Comparison of ENCODE assay signal across 1 cellular context in the genomic region with DNA sequence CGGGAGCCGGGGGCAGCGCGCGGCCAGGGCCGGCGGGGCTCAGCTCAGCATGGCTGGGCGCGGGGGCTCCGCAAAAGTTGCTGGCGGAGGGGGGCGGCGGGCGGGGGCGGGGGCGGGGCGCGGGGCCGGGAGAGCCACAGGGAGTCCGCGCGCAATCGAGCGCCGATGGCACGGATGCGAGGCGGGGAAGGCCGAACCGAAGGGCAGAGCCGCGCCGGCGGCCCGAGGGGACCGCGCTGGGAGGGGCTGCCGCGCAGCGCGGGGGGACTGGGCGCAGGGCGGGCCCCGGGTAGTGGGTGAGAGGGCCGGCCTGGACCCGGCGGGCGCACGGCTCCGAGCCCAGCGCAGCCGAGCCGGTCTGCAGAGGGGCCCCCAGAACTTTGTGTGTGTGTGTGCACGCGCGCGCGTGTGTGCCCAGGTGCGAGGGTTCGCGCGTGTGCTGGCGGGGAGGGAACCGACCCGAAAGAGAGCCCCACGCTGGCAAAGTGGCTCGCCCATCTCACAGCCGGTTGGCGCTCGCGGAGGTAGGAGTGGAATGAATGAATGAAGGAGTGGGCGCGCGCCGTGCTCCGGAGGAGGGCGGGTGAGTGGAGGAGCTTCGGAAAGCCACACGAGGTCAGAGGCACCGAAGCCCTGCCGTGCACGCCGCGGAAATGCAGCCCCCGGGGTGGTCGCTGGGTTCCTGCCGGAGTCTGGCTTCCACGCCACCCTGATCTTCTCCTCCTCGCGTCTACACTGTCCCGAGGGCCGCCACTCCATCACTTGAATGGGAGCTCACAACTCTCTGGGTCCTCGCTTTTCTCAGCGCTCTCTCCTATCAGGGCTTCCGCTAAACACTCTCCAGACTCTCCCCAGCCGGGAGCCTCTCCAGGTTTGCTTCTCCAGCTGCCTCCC.
TF ChIP-seq lines count a peak whose summit lies in the region.

A gene (minus strand): TSS at position 51 of the 894 bp plus-strand sequence. CDS start 375 bp downstream, outside the sequence.

TF ChIP-seq in HepG2, 621 proteins besides CTCF, POLR2A, EP300 and RAD21 (continued from another document and continues in another):
- TF ChIP-seq PLRG1 (conservative IDR thresholded peaks at IDR 0.05) (no peak), ZNF703 (CRISPR knock-in tag; IDR thresholded peaks at IDR 0.05; ENCODE audit: borderline replicate concordance) (no peak), ZNF616 (CRISPR knock-in tag; IDR thresholded peaks at IDR 0.05; ENCODE audit: low read depth) (no peak), SP2 (CRISPR knock-in tag; IDR thresholded peaks at IDR 0.05) (no peak), ZFY (CRISPR knock-in tag; IDR thresholded peaks at IDR 0.05) (peak; percentile 71), ZFP62 (CRISPR knock-in tag; IDR thresholded peaks at IDR 0.05) (no peak), HOXA9 (CRISPR knock-in tag; IDR thresholded peaks at IDR 0.05; ENCODE audit: borderline replicate concordance) (no peak), ZNF30 (CRISPR knock-in tag; IDR thresholded peaks at IDR 0.05) (0 out of 2 replicates have a peak, but pooled peaks have one; percentile 19), SP4 (CRISPR knock-in tag; IDR thresholded peaks at IDR 0.05) (0 out of 2 replicates have a peak, but pooled peaks have one; percentile 10), KDM6A (CRISPR knock-in tag; IDR thresholded peaks at IDR 0.05; ENCODE audit: low read depth) (no peak), ZNF563 (CRISPR knock-in tag; IDR thresholded peaks at IDR 0.05) (peak; percentile 59; the same call in 1 of the 2 replicates), ZNF567 (CRISPR knock-in tag; IDR thresholded peaks at IDR 0.05; ENCODE audit: borderline replicate concordance) (no peak), HOXA3 (CRISPR knock-in tag; IDR thresholded peaks at IDR 0.05) (peak; percentile 47; the same call in 1 of the 2 replicates), ZBTB7A (CRISPR knock-in tag; IDR thresholded peaks at IDR 0.05) (no peak), ZNF260 (CRISPR knock-in tag; IDR thresholded peaks at IDR 0.05; ENCODE audit: borderline replicate concordance, low read depth) (no peak), TBX2 (CRISPR knock-in tag; IDR thresholded peaks at IDR 0.05; ENCODE audit: borderline replicate concordance) (peak; percentile 16; the same call in 1 of the 2 replicates), KMT2A (CRISPR knock-in tag; IDR thresholded peaks at IDR 0.05) (0 out of 2 replicates have a peak, but pooled peaks have one; percentile 22), JUNB (CRISPR knock-in tag; IDR thresholded peaks at IDR 0.05; ENCODE audit: borderline replicate concordance) (no peak), MYC (CRISPR knock-in tag; IDR thresholded peaks at IDR 0.05; ENCODE audit: borderline replicate concordance) (peak; percentile 54; the same call in 1 of the 2 replicates), RELA (CRISPR knock-in tag; IDR thresholded peaks at IDR 0.05) (no peak), YEATS4 (CRISPR knock-in tag; IDR thresholded peaks at IDR 0.05; ENCODE audit: borderline replicate concordance) (peak; percentile 54; the same call in 1 of the 2 replicates), POLR2AphosphoS5 (IDR thresholded peaks at IDR 0.05; ENCODE audit: low read depth, low read length) (no peak), ZNF776 (CRISPR knock-in tag; IDR thresholded peaks at IDR 0.05) (peak; percentile 47; the same call in 1 of the 2 replicates), SRSF1 (optimal IDR thresholded peaks at IDR 0.05; ENCODE audit: low read depth, low read length) (peak; percentile 39), ZNF547 (CRISPR knock-in tag; IDR thresholded peaks at IDR 0.05) (peak; percentile 48; the same call in 1 of the 2 replicates), KAT8 (CRISPR knock-in tag; IDR thresholded peaks at IDR 0.05) (0 out of 2 replicates have a peak, but pooled peaks have one; percentile 13), ZNF839 (CRISPR knock-in tag; IDR thresholded peaks at IDR 0.05; ENCODE audit: borderline replicate concordance) (no peak), ARHGAP35 (CRISPR knock-in tag; IDR thresholded peaks at IDR 0.05; ENCODE audit: borderline replicate concordance) (peak; percentile 23; the same call in 1 of the 2 replicates), TEAD3 (CRISPR knock-in tag; optimal IDR thresholded peaks at IDR 0.05; ENCODE audit: borderline replicate concordance) (no peak), ZNF556 (CRISPR knock-in tag; IDR thresholded peaks at IDR 0.05; ENCODE audit: borderline replicate concordance) (no peak), CREB1 (IDR thresholded peaks at IDR 0.05) (no peak), CREB1 (CRISPR knock-in tag; IDR thresholded peaks at IDR 0.05) (no peak), NR2F1 (CRISPR knock-in tag; IDR thresholded peaks at IDR 0.05) (no peak), PRMT3 (CRISPR knock-in tag; IDR thresholded peaks at IDR 0.05; ENCODE audit: borderline replicate concordance, low read depth) (no peak), EED (CRISPR knock-in tag; IDR thresholded peaks at IDR 0.05) (no peak), THYN1 (CRISPR knock-in tag; IDR thresholded peaks at IDR 0.05; ENCODE audit: borderline replicate concordance, low read depth) (no peak), ELF4 (CRISPR knock-in tag; IDR thresholded peaks at IDR 0.05; ENCODE audit: borderline replicate concordance) (no peak), ZEB1 (IDR thresholded peaks at IDR 0.05; ENCODE audit: insufficient replicate concordance, low read depth) (no peak), AGO2 (optimal IDR thresholded peaks at IDR 0.05; ENCODE audit: low read depth, low read length) (peak; percentile 54), ZNF263 (CRISPR knock-in tag; IDR thresholded peaks at IDR 0.05) (0 out of 2 replicates have a peak, but pooled peaks have one; percentile 46), MIXL1 (CRISPR knock-in tag; IDR thresholded peaks at IDR 0.05) (no peak), MIER2 (CRISPR knock-in tag; IDR thresholded peaks at IDR 0.05) (no peak), ZNF446 (CRISPR knock-in tag; IDR thresholded peaks at IDR 0.05) (peak; percentile 61; the same call in 1 of the 2 replicates), YY1 (IDR thresholded peaks at IDR 0.05; ENCODE audit: insufficient read depth, insufficient replicate concordance, low read depth, low read length) (peak; percentile 48), GABPB1 (CRISPR knock-in tag; IDR thresholded peaks at IDR 0.05) (peak; percentile 45; the same call in 1 of the 2 replicates), ZNF24 (IDR thresholded peaks at IDR 0.05) (peak; percentile 86), KDM5B (CRISPR knock-in tag; IDR thresholded peaks at IDR 0.05; ENCODE audit: borderline replicate concordance) (peak; percentile 84), SMAD1 (CRISPR knock-in tag; IDR thresholded peaks at IDR 0.05; ENCODE audit: borderline replicate concordance, low read depth) (0 out of 2 replicates have a peak, but pooled peaks have one; percentile 23), ZSCAN29 (CRISPR knock-in tag; conservative IDR thresholded peaks at IDR 0.05) (peak; percentile 97)
- TF ChIP-seq, protein P1, sequence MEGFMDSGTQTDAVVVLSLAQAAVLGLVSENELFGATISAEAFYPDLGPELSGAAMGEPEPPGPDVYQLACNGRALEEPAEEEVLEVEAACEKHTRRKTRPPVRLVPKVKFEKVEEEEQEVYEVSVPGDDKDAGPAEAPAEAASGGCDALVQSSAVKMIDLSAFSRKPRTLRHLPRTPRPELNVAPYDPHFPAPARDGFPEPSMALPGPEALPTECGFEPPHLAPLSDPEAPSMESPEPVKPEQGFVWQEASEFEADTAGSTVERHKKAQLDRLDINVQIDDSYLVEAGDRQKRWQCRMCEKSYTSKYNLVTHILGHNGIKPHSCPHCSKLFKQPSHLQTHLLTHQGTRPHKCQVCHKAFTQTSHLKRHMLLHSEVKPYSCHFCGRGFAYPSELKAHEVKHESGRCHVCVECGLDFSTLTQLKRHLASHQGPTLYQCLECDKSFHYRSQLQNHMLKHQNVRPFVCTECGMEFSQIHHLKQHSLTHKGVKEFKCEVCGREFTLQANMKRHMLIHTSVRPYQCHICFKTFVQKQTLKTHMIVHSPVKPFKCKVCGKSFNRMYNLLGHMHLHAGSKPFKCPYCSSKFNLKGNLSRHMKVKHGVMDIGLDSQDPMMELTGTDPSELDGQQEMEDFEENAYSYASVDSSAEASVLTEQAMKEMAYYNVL (CRISPR knock-in tag; IDR thresholded peaks at IDR 0.05; ENCODE audit: borderline replicate concordance), result no peak
- TF ChIP-seq, protein P2, sequence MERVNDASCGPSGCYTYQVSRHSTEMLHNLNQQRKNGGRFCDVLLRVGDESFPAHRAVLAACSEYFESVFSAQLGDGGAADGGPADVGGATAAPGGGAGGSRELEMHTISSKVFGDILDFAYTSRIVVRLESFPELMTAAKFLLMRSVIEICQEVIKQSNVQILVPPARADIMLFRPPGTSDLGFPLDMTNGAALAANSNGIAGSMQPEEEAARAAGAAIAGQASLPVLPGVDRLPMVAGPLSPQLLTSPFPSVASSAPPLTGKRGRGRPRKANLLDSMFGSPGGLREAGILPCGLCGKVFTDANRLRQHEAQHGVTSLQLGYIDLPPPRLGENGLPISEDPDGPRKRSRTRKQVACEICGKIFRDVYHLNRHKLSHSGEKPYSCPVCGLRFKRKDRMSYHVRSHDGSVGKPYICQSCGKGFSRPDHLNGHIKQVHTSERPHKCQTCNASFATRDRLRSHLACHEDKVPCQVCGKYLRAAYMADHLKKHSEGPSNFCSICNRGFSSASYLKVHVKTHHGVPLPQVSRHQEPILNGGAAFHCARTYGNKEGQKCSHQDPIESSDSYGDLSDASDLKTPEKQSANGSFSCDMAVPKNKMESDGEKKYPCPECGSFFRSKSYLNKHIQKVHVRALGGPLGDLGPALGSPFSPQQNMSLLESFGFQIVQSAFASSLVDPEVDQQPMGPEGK (CRISPR knock-in tag; IDR thresholded peaks at IDR 0.05), result no peak; the same call in none of the 2 replicates
- TF ChIP-seq, protein P3, sequence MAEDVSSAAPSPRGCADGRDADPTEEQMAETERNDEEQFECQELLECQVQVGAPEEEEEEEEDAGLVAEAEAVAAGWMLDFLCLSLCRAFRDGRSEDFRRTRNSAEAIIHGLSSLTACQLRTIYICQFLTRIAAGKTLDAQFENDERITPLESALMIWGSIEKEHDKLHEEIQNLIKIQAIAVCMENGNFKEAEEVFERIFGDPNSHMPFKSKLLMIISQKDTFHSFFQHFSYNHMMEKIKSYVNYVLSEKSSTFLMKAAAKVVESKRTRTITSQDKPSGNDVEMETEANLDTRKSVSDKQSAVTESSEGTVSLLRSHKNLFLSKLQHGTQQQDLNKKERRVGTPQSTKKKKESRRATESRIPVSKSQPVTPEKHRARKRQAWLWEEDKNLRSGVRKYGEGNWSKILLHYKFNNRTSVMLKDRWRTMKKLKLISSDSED (CRISPR knock-in tag; IDR thresholded peaks at IDR 0.05), result no peak
- TF ChIP-seq, protein P4, sequence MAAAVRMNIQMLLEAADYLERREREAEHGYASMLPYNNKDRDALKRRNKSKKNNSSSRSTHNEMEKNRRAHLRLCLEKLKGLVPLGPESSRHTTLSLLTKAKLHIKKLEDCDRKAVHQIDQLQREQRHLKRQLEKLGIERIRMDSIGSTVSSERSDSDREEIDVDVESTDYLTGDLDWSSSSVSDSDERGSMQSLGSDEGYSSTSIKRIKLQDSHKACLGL (CRISPR knock-in tag; IDR thresholded peaks at IDR 0.05), result 0 out of 2 replicates have a peak, but pooled peaks have one; percentile 51
- TF ChIP-seq, protein P5, sequence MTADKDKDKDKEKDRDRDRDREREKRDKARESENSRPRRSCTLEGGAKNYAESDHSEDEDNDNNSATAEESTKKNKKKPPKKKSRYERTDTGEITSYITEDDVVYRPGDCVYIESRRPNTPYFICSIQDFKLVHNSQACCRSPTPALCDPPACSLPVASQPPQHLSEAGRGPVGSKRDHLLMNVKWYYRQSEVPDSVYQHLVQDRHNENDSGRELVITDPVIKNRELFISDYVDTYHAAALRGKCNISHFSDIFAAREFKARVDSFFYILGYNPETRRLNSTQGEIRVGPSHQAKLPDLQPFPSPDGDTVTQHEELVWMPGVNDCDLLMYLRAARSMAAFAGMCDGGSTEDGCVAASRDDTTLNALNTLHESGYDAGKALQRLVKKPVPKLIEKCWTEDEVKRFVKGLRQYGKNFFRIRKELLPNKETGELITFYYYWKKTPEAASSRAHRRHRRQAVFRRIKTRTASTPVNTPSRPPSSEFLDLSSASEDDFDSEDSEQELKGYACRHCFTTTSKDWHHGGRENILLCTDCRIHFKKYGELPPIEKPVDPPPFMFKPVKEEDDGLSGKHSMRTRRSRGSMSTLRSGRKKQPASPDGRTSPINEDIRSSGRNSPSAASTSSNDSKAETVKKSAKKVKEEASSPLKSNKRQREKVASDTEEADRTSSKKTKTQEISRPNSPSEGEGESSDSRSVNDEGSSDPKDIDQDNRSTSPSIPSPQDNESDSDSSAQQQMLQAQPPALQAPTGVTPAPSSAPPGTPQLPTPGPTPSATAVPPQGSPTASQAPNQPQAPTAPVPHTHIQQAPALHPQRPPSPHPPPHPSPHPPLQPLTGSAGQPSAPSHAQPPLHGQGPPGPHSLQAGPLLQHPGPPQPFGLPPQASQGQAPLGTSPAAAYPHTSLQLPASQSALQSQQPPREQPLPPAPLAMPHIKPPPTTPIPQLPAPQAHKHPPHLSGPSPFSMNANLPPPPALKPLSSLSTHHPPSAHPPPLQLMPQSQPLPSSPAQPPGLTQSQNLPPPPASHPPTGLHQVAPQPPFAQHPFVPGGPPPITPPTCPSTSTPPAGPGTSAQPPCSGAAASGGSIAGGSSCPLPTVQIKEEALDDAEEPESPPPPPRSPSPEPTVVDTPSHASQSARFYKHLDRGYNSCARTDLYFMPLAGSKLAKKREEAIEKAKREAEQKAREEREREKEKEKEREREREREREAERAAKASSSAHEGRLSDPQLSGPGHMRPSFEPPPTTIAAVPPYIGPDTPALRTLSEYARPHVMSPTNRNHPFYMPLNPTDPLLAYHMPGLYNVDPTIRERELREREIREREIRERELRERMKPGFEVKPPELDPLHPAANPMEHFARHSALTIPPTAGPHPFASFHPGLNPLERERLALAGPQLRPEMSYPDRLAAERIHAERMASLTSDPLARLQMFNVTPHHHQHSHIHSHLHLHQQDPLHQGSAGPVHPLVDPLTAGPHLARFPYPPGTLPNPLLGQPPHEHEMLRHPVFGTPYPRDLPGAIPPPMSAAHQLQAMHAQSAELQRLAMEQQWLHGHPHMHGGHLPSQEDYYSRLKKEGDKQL (CRISPR knock-in tag; IDR thresholded peaks at IDR 0.05; ENCODE audit: low read depth), result no peak
- TF ChIP-seq, protein P6, sequence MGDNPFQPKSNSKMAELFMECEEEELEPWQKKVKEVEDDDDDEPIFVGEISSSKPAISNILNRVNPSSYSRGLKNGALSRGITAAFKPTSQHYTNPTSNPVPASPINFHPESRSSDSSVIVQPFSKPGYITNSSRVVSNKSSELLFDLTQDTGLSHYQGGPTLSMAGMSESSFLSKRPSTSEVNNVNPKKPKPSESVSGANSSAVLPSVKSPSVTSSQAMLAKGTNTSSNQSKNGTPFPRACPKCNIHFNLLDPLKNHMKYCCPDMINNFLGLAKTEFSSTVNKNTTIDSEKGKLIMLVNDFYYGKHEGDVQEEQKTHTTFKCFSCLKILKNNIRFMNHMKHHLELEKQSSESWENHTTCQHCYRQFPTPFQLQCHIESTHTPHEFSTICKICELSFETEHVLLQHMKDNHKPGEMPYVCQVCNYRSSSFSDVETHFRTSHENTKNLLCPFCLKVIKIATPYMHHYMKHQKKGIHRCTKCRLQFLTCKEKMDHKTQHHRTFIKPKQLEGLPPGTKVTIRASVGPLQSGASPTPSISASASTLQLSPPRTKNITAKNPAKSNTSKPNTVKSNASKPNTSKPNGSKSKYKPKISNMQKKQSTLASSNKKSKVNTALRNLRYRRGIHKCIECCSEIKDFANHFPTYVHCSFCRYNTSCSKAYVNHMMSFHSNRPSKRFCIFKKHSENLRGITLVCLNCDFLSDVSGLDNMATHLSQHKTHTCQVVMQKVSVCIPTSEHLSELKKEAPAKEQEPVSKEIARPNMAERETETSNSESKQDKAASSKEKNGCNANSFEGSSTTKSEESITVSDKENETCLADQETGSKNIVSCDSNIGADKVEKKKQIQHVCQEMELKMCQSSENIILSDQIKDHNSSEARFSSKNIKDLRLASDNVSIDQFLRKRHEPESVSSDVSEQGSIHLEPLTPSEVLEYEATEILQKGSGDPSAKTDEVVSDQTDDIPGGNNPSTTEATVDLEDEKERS (CRISPR knock-in tag; IDR thresholded peaks at IDR 0.05), result no peak
